Comparison of ENCODE assay signal across 13 cellular contexts in the genomic region with DNA sequence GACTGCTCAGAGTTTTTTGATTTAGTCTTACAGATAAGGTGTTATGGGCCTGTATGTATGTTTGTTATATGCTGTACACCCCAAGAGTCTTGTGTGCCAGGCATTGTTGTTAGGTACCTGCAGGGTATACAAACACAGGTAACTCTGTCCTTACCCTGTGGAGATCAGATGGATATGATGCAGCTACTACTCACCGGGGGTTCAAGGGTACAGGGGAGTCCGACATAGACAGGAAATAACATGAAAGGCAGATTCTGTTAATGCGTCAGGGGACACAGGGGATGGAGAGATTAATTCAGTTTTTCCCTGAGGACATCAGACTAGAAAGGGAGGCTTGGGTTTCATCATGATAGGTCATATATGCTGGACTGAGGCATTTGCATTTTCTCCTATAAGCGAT. TPM values are rescaled to one million over a fixed set of nuclear protein-coding genes. Genes with fewer than 3 reads are reported as not detected.
A peak's percentile ranks its signal among the peaks of the same experiment; 100 is the strongest.
DNase-seq lines count a peak whose midpoint lies in the region; ATAC-seq and TF ChIP-seq lines count a peak whose summit lies in the region.
"Had no signal": no experiment of that assay in that cellular context is flagged by ENCODE, and none has a peak within 500 bp of the region (broad histone marks: within the 10 kb centered on the region; RNA-seq: fewer than 3 reads in every experiment).

No MANE protein-coding gene starts in this region.

- intact Hi-C loops in activated B cell treated with CpG ODN at 0.5 μM for 24 hours (cut with micrococcal nuclease) (no loop called here), dorsolateral prefrontal cortex (cut with DNase I) (loop anchor here in 1 of 2 donors (5.0 kb wide), 1 partner anchor 47 kb away; no protein-coding TSS in a partner anchor)

- no peaks in the 10 kb centered on the region for H3K9me3 ChIP-seq in effector memory CD4-positive, alpha-beta T cell (ENCODE audit: control insufficient read depth, low read length)

- no peaks in the 10 kb centered on the region for H3K27me3 Mint-ChIP-seq in activated T-cell treated with anti-CD3 and anti-CD28 coated beads, Interleukin-2, amount 50 U/mL, for 4 hours (ENCODE audit: low read depth)
- H3K27me3 Mint-ChIP-seq in activated B cell treated with CpG ODN at 0.5 μM for 24 hours, result no peaks in the 10 kb centered on the region
- H3K27me3 Mint-ChIP-seq in stimulated activated memory B cell treated with anti-CD40 and anti-IgM and Interleukin-4, amounts not matched to agents 10 μg/mL and 1 μg/mL and 100 μg/mL, for 72 hours, result no peaks in the 10 kb centered on the region

- no peaks in the 10 kb centered on the region for H3K9me3 Mint-ChIP-seq in activated T-cell treated with anti-CD3 and anti-CD28 coated beads, Interleukin-2, amount 50 U/mL, for 4 hours
- H3K9me3 Mint-ChIP-seq in activated B cell treated with CpG ODN at 0.5 μM for 24 hours, result no peaks in the 10 kb centered on the region
- no peaks in the 10 kb centered on the region for H3K9me3 Mint-ChIP-seq in stimulated activated memory B cell treated with anti-CD40 and anti-IgM and Interleukin-4, amounts not matched to agents 10 μg/mL and 1 μg/mL and 100 μg/mL, for 72 hours

- CTCF ChIA-PET in activated B cell treated with CpG ODN at 0.5 μM for 24 hours (lab: Charles Lee), result no interaction called here

- peak overlapping the region; percentile 72 for H3K27ac Mint-ChIP-seq in activated B cell treated with CpG ODN at 0.5 μM for 24 hours
- H3K27ac Mint-ChIP-seq in stimulated activated memory B cell treated with anti-CD40 and anti-IgM and Interleukin-4, amounts not matched to agents 10 μg/mL and 1 μg/mL and 100 μg/mL, for 72 hours, result peak overlapping the region; percentile 71

- H3K4me3 Mint-ChIP-seq in activated T-cell treated with anti-CD3 and anti-CD28 coated beads, Interleukin-2, amount 50 U/mL, for 4 hours, result no peak overlapping the region
- H3K4me3 Mint-ChIP-seq in activated B cell treated with CpG ODN at 0.5 μM for 24 hours, result no peak overlapping the region
- H3K4me3 Mint-ChIP-seq in stimulated activated memory B cell treated with anti-CD40 and anti-IgM and Interleukin-4, amounts not matched to agents 10 μg/mL and 1 μg/mL and 100 μg/mL, for 72 hours, result no peak overlapping the region

- DNase-seq in activated T-cell treated with anti-CD3 and anti-CD28 coated beads, Interleukin-2, amount 50 U/mL, for 4 hours, result no peak
- DNase-seq in activated T-cell treated with anti-CD3 and anti-CD28 coated beads for 4 hours (no peak), activated B cell treated with CpG ODN at 0.5 μM for 24 hours (no peak), dorsolateral prefrontal cortex (no peak), OCI-M1 (lab: John Stamatoyannopoulos, UW) (no peak)
- no peak for DNase-seq in effector memory CD4-positive, alpha-beta T cell
- DNase-seq: islet precursor cell; KG1; NCI-H2227 treated with DMSO at 0.1 percent for 48 hours; SHP77; stimulated activated CD4-positive, alpha-beta T cell treated with anti-CD3 and anti-CD28 coated beads, Interleukin-12 subunit alpha, Interleukin-12 subunit beta, amount 100 ng/mL, for 4 hours had no signal

- TF ChIP-seq CTCF in activated B cell treated with CpG ODN at 0.5 μM for 24 hours (IDR thresholded peaks at IDR 0.05) (no peak), dorsolateral prefrontal cortex (IDR thresholded peaks at IDR 0.05 in 54 of 56, conservative IDR thresholded peaks at IDR 0.05 in 2 of 56; ENCODE audit: low read depth in 1 of 56, partially characterized antibody in 56 of 56) (no peak)

- peaks cover 4% of the 10 kb centered on the region for H3K36me3 Mint-ChIP-seq in activated T-cell treated with anti-CD3 and anti-CD28 coated beads, Interleukin-2, amount 50 U/mL, for 4 hours (ENCODE audit: insufficient read depth)
- peaks cover 22% of the 10 kb centered on the region for H3K36me3 Mint-ChIP-seq in activated B cell treated with CpG ODN at 0.5 μM for 24 hours (ENCODE audit: low read depth)
- peaks cover 20% of the 10 kb centered on the region for H3K36me3 Mint-ChIP-seq in stimulated activated memory B cell treated with anti-CD40 and anti-IgM and Interleukin-4, amounts not matched to agents 10 μg/mL and 1 μg/mL and 100 μg/mL, for 72 hours

- H3K27me3 ChIP-seq in effector memory CD4-positive, alpha-beta T cell (replicated peaks; ENCODE audit: control insufficient read depth, insufficient read depth, low read length, poor library complexity, severe bottlenecking), result no peaks in the 10 kb centered on the region
- H3K27me3 ChIP-seq in dorsolateral prefrontal cortex, result no peaks in the 10 kb centered on the region

- peak overlapping the region; percentile 33 for H3K27ac ChIP-seq in effector memory CD4-positive, alpha-beta T cell (ENCODE audit: insufficient read depth, low read length, poor library complexity, severe bottlenecking)
- peak overlapping the region in 15 of 59 donors; percentile 2 to 73 (median 24) for H3K27ac ChIP-seq in dorsolateral prefrontal cortex

- H3K4me1 Mint-ChIP-seq in activated T-cell treated with anti-CD3 and anti-CD28 coated beads, Interleukin-2, amount 50 U/mL, for 4 hours (ENCODE audit: low read depth), result peaks cover 48% of the 10 kb centered on the region
- peaks cover 55% of the 10 kb centered on the region for H3K4me1 Mint-ChIP-seq in activated B cell treated with CpG ODN at 0.5 μM for 24 hours
- peaks cover 36% of the 10 kb centered on the region for H3K4me1 Mint-ChIP-seq in stimulated activated memory B cell treated with anti-CD40 and anti-IgM and Interleukin-4, amounts not matched to agents 10 μg/mL and 1 μg/mL and 100 μg/mL, for 72 hours

- H3K36me3 ChIP-seq in effector memory CD4-positive, alpha-beta T cell (ENCODE audit: control insufficient read depth, insufficient read depth, low read length), result no peaks in the 10 kb centered on the region

- no peak overlapping the region for H3K4me3 ChIP-seq in effector memory CD4-positive, alpha-beta T cell (ENCODE audit: insufficient read depth, low read depth, low read length, poor library complexity, severe bottlenecking)
- H3K4me3 ChIP-seq in dorsolateral prefrontal cortex, result no peak overlapping the region

- POLR2A ChIA-PET in activated B cell treated with CpG ODN at 0.5 μM for 24 hours (lab: Charles Lee), result no interaction called here

- peak; percentile 22 to 38 for ATAC-seq in activated T-cell treated with anti-CD3 and anti-CD28 coated beads, Interleukin-2, amount 50 U/mL, for 4 hours
- ATAC-seq in activated B cell treated with CpG ODN at 0.5 μM for 24 hours (ENCODE audit: low read depth), result no peak
- no peak for ATAC-seq in stimulated activated memory B cell treated with anti-CD40 and anti-IgM and Interleukin-4, amounts not matched to agents 10 μg/mL and 1 μg/mL and 100 μg/mL, for 72 hours
- no peak for ATAC-seq in HG03354 (IDR thresholded peaks at IDR 0.05; ENCODE audit: poor library complexity, severe bottlenecking, unreplicated experiment)

- peaks cover 20% of the 10 kb centered on the region for H3K4me1 ChIP-seq in effector memory CD4-positive, alpha-beta T cell (ENCODE audit: control insufficient read depth, insufficient read depth, low read length, poor library complexity, severe bottlenecking)

RNA-seq across cellular contexts. Expression of gene TRAK2, which starts 31.3 kb away (rescaled TPM):
- total RNA-seq in activated T-cell treated with anti-CD3 and anti-CD28 coated beads, Interleukin-2, amount 50 U/mL, for 4 hours, result 10 to 100 TPM; 18.1 to 18.4 (median 18.4) TPM
- total RNA-seq in activated B cell treated with CpG ODN at 0.5 μM for 24 hours (17.7 and 20.1 TPM in 2 replicates), dorsolateral prefrontal cortex (100 to 1,000 TPM in 3 of 120 experiments, 10 to 100 TPM in 117; 52.3 to 113 (median 69.5) TPM)

RNA-seq across cellular contexts. Expression of gene STRADB, which starts 31.6 kb away (rescaled TPM):
- 10 to 100 TPM; 10.8 to 15.9 (median 11.9) TPM for total RNA-seq in activated T-cell treated with anti-CD3 and anti-CD28 coated beads, Interleukin-2, amount 50 U/mL, for 4 hours
- total RNA-seq in activated B cell treated with CpG ODN at 0.5 μM for 24 hours (17.8 and 23.3 TPM in 2 replicates), dorsolateral prefrontal cortex (10 to 100 TPM; 22.7 to 49.9 (median 33.9) TPM)

Comparison
In these comparisons a context has a peak if more than half of its experiments do, and no peak if none do; other contexts are left out.
1. ATAC-seq: peak in activated T-cell treated with anti-CD3 and anti-CD28 coated beads, Interleukin-2, amount 50 U/mL, for 4 hours (2 of 2); none in activated B cell treated with CpG ODN at 0.5 μM for 24 hours (single experiment), stimulated activated memory B cell treated with anti-CD40 and anti-IgM and Interleukin-4, amounts not matched to agents 10 μg/mL and 1 μg/mL and 100 μg/mL, for 72 hours (single experiment) and HG03354 (single experiment).